In the genomic region with DNA sequence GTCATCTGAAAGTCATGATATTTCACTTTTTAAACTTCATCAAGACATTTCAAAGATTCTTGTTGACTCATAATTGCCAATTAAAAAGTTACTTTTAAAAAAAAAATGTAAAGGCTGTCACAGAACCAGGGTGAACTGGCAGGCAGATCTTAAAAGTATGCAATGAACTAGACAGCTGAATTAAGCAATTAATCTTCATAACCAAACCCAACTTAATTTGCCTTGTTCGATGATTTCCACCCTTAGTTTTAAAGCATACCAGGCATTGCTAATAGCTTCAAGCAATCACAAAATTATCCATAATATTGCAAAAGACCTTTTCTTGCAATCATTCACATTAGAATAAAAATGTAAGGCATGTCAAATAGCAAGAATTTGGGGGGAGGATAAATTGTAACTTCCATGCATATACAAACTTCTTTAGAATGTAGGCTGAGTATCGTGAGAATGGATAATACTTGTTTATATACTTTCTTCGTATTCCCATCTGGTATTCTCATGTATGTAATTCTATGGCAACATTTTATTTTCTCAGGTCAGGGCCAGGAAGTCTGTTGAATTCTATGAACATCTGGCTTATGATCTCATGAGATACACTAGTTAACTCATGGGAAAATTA, we compare ENCODE assay signal across 1 cellular context.
TF ChIP-seq lines count a peak whose summit lies in the region.

No MANE protein-coding gene starts in this region.

TF ChIP-seq in IMR-90, 13 proteins besides CTCF, POLR2A, EP300 and RAD21 (continued from another document):
- TF ChIP-seq RCOR1 (IDR thresholded peaks at IDR 0.05; ENCODE audit: insufficient replicate concordance, low read length) (no peak), NFE2L2 (IDR thresholded peaks at IDR 0.05; ENCODE audit: low read depth, low read length) (no peak), CHD1 (IDR thresholded peaks at IDR 0.05; ENCODE audit: low read depth, low read length) (no peak), RFX5 (IDR thresholded peaks at IDR 0.05; ENCODE audit: low read depth, low read length) (no peak), CEBPB (IDR thresholded peaks at IDR 0.05; ENCODE audit: low read depth, low read length) (no peak; the same call in 1 of the 2 replicates), MXI1 (IDR thresholded peaks at IDR 0.05; ENCODE audit: borderline replicate concordance, low read depth, low read length) (no peak)
- TF ChIP-seq, protein P1, sequence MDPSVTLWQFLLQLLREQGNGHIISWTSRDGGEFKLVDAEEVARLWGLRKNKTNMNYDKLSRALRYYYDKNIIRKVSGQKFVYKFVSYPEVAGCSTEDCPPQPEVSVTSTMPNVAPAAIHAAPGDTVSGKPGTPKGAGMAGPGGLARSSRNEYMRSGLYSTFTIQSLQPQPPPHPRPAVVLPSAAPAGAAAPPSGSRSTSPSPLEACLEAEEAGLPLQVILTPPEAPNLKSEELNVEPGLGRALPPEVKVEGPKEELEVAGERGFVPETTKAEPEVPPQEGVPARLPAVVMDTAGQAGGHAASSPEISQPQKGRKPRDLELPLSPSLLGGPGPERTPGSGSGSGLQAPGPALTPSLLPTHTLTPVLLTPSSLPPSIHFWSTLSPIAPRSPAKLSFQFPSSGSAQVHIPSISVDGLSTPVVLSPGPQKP (IDR thresholded peaks at IDR 0.05; ENCODE audit: borderline replicate concordance, low read depth, low read length) = no peak
TF ChIP-seq in IMR-90: peak in this region for 0.
